Comparison of ENCODE assay signal across 1 cellular context in the genomic region with DNA sequence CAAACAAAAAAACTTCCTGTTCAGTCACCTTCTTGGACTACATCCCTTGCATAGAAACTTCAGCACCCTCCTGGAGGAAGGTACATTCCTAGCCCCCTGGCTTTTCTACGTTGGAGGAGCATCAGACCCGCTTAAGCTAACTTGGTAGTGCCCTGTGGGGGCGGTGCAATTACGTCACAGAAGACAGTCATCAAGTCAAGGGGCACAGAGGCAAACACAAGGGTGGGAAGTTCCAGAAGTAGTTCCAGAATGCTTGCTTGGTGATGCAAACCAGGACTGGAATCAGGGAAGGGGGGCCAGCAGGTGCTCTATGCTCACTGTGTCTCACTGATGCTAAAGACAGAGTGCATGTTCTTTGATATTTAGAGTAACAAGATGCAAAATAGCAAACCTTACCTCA.
TF ChIP-seq lines count a peak whose summit lies in the region.

No MANE protein-coding gene starts in this region.

TF ChIP-seq in GM23338, 12 proteins besides CTCF, POLR2A, EP300 and RAD21 (continued from another document):
- no peak for TF ChIP-seq REST (IDR thresholded peaks at IDR 0.05; ENCODE audit: unreplicated experiment)
- TF ChIP-seq ETS1 (IDR thresholded peaks at IDR 0.05), result no peak
- no peak for TF ChIP-seq ZNF331 (CRISPR knock-in tag; IDR thresholded peaks at IDR 0.05; ENCODE audit: low read depth)
- TF ChIP-seq EZH2 (IDR thresholded peaks at IDR 0.05; ENCODE audit: low read depth, unreplicated experiment), result no peak
- TF ChIP-seq STAT1 (IDR thresholded peaks at IDR 0.05; ENCODE audit: unreplicated experiment), result no peak
- TF ChIP-seq CREB1 (CRISPR knock-in tag; IDR thresholded peaks at IDR 0.05; ENCODE audit: low read depth), result no peak
- TF ChIP-seq NANOG (IDR thresholded peaks at IDR 0.05; ENCODE audit: borderline replicate concordance), result no peak
